ENCODE assay signal across 8 cellular contexts in the genomic region with DNA sequence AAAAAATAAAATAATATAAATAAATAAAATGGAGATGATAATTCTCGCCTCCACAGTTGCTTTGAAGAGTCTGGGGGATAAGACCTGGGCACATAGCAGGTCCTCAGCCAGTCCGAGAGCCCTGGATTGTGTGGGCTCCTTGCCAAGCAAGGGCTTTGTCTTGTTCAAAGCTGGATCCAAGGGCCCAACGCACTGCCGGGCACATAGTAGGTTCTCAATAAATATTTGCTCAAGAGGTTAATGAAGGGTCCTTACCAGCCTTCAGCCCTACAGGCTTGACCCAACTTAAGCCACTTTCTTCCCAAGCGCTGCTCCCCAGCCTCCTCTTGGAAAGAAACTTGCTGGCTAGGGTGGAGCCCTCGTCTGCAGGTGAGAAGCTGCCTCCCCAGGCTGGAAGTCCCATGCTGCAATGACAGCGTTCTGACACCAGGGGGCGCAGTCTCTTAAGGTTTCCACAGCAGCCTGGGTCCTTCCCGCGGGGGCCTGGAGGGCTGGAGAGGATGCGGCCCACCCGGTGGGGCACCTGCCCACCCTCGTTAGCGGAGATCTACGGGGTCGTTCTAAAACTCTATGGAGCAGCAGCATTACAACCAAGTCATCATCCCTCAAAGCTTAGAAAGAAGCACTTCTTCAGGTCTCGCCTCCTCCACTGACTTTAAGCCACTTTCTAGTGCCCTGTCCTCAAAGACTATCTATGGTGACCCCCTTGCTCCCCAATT.
DNase-seq lines count a peak whose midpoint lies in the region; ATAC-seq and TF ChIP-seq lines count a peak whose summit lies in the region.

No MANE protein-coding gene starts in this region.

- no peak for TF ChIP-seq POLR2A in IMR-90 (IDR thresholded peaks at IDR 0.05; ENCODE audit: low read depth, low read length)

- H3K27ac ChIP-seq in IMR-90 (ENCODE audit: insufficient read depth, low read length), result no peak overlapping the region
- no peak overlapping the region for H3K27ac ChIP-seq in thoracic aorta

- H3K4me2 ChIP-seq in IMR-90 (ENCODE audit: low read depth, low read length), result no peak overlapping the region

- 0 out of 2 replicates have a peak overlapping the region, but pooled peaks have one; percentile 56 for H2AK5ac ChIP-seq in IMR-90 (ENCODE audit: low read depth, low read length)

- TF ChIP-seq CTCF in IMR-90 (conservative IDR thresholded peaks at IDR 0.05; ENCODE audit: low read depth, low read length) (peak; percentile 84), fibroblast of the aortic adventitia (IDR thresholded peaks at IDR 0.05; ENCODE audit: insufficient read depth, low read length) (peak; percentile 97), omental fat pad (IDR thresholded peaks at IDR 0.05) (peak in 2 of 3 donors; percentile 91 to 95), thoracic aorta (IDR thresholded peaks at IDR 0.05) (peak; percentile 99)

- H2BK15ac ChIP-seq in IMR-90 (ENCODE audit: low read depth, low read length), result no peak overlapping the region; the same call in 2 of the 3 replicates

- H3K14ac ChIP-seq in IMR-90 (replicated peaks; ENCODE audit: low read depth, low read length), result no peak overlapping the region

- 8% methylated on average over 13 of the region's 17 CpGs; no CpG with 5 or more reads in 1 of the 2 experiments for WGBS in IMR-90 (ENCODE audit: extremely low coverage in 2 of 2, insufficient read length in 1 of 2), 2 experiments

- no peak overlapping the region for H4K91ac ChIP-seq in IMR-90 (ENCODE audit: insufficient read depth, low read depth, low read length)

- POLR2A ChIA-PET in IMR-90 (lab: Charles Lee; ENCODE audit: unreplicated experiment), result no interaction called here

- no peak overlapping the region for H3K23ac ChIP-seq in IMR-90 (ENCODE audit: low read depth, low read length)

- H3K4me3 ChIP-seq in IMR-90 (ENCODE audit: insufficient read depth, low read depth, low read length) (no peak overlapping the region), fibroblast of the aortic adventitia (ENCODE audit: low read depth, low read length) (no peak overlapping the region), thoracic aorta (no peak overlapping the region)

- ATAC-seq in IMR-90 (ENCODE audit: low read depth) (peak; percentile 74), omental fat pad (ENCODE audit: low FRiP score) (peak; percentile 62), thoracic aorta (ENCODE audit: insufficient number of reproducible peaks, low FRiP score, low read depth) (no peak)

- H3K56ac ChIP-seq in IMR-90 (ENCODE audit: extremely low read depth, insufficient read depth, low read length), result no peak overlapping the region

- H3K36me3 ChIP-seq in IMR-90 (ENCODE audit: control insufficient read depth, insufficient read depth, low read length), result no peaks in the 10 kb centered on the region
- H3K36me3 ChIP-seq in thoracic aorta, result no peaks in the 10 kb centered on the region

- peaks cover 7% of the 10 kb centered on the region; the same call in 1 of the 2 replicates for H3K9me3 ChIP-seq in IMR-90 (ENCODE audit: control insufficient read depth, insufficient read depth, low read length)
- no peaks in the 10 kb centered on the region for H3K9me3 ChIP-seq in thoracic aorta

- intact Hi-C loops in IMR-90 (cut with micrococcal nuclease), result loop anchor here (1.0 to 5.0 kb wide), 4 partner anchors 136 to 411 kb away; no protein-coding TSS in a partner anchor

- no peaks in the 10 kb centered on the region; the same call in 1 of the 2 replicates for H4K20me1 ChIP-seq in IMR-90 (ENCODE audit: insufficient read depth, low read length)

- H3K4me1 ChIP-seq in IMR-90 (ENCODE audit: control insufficient read depth, insufficient read depth, low read length) (peaks cover 4% of the 10 kb centered on the region; the same call in 1 of the 2 replicates), thoracic aorta (ENCODE audit: control insufficient read depth in 1 of 2, low read depth in 2 of 2) (peaks cover 0 to 7% of the 10 kb centered on the region in 2 donors)

- peak overlapping the region; percentile 67 for H2AFZ ChIP-seq in IMR-90 (replicated peaks; ENCODE audit: low read length, poor library complexity)

- H3K4ac ChIP-seq in IMR-90 (ENCODE audit: low read depth, low read length), result no peak overlapping the region

- DNase-seq in DMS79 (lab: John Stamatoyannopoulos, UW), result peak; percentile 12
- DNase-seq in IMR-90, result peak; percentile 65
- DNase-seq in RKO (ENCODE audit: low spot score), result peak; percentile 66
- DNase-seq in activated T-helper 1 cell treated with Interleukin-2 at 50 U/mL for 16 hours (ENCODE audit: low read depth), result peak; percentile 63
- peak; percentile 72 for DNase-seq in fibroblast of the aortic adventitia (ENCODE audit: low read depth)
- peak; percentile 61 for DNase-seq in omental fat pad (ENCODE audit: low spot score)
- peak; percentile 41 for DNase-seq in thoracic aorta (ENCODE audit: low spot score)
- no peak for DNase-seq in amniotic stem cell (lab: John Stamatoyannopoulos, UW)

- H3K18ac ChIP-seq in IMR-90 (ENCODE audit: low read depth, low read length), result no peak overlapping the region

- no peak overlapping the region for H3K9ac ChIP-seq in IMR-90 (ENCODE audit: low read depth, low read length)

- H3K27me3 ChIP-seq in IMR-90 (ENCODE audit: control insufficient read depth, insufficient read depth, low read length) (peaks cover 7% of the 10 kb centered on the region), thoracic aorta (replicated peaks; ENCODE audit: insufficient read depth) (no peaks in the 10 kb centered on the region)

- BruUV-seq in IMR-90 (replicated peaks; lab: Mats Ljungman, UMichigan), result no TSS peak

- H4K5ac ChIP-seq in IMR-90 (ENCODE audit: low read depth, low read length), result no peak overlapping the region

- no peaks in the 10 kb centered on the region for H3K9me1 ChIP-seq in IMR-90 (ENCODE audit: insufficient read depth, low read length)

- peak; percentile 92 for TF ChIP-seq RAD21 in IMR-90 (IDR thresholded peaks at IDR 0.05; ENCODE audit: low read length)

- dilution Hi-C loops in IMR-90 (cut with HindIII; ENCODE audit: low sequenced_read_pairs, unreplicated experiment), result no loop called here

- peak overlapping the region; percentile 2 for H2AK9ac ChIP-seq in IMR-90 (replicated peaks; ENCODE audit: low read depth, low read length, poor library complexity)

- 0 out of 2 replicates have a peak overlapping the region, but pooled peaks have one; percentile 67 for H2BK20ac ChIP-seq in IMR-90 (ENCODE audit: low read depth, low read length)

- no peak overlapping the region for H2BK5ac ChIP-seq in IMR-90 (ENCODE audit: low read depth, low read length, poor library complexity, severe bottlenecking)

- no peak overlapping the region for H4K8ac ChIP-seq in IMR-90 (ENCODE audit: low read depth in 2 of 2, low read length in 2 of 2)

- CTCF ChIA-PET in IMR-90 (lab: Yijun Ruan, JAX), result interaction anchor here (0.6 to 1.4 kb wide), 7 partner anchors 21 to 284 kb away, joined by 3 to 7 read pairs (median 3); no protein-coding TSS in a partner anchor

- in situ Hi-C loops in IMR-90 (cut with MboI; ENCODE audit: low sequenced_read_pairs), result loop anchor here (5.0 kb wide), 1 partner anchor 196 kb away; no protein-coding TSS in a partner anchor

- peak overlapping the region; percentile 35; the same call in 1 of the 2 replicates for H2BK120ac ChIP-seq in IMR-90 (ENCODE audit: low read depth, low read length)

- H3K79me1 ChIP-seq in IMR-90 (ENCODE audit: low read depth in 1 of 2, low read length in 2 of 2), result no peaks in the 10 kb centered on the region

TF ChIP-seq in IMR-90, 13 proteins besides CTCF, POLR2A, EP300 and RAD21:
- TF ChIP-seq CEBPB (IDR thresholded peaks at IDR 0.05; ENCODE audit: low read depth, low read length), result no peak
- peak; percentile 89 for TF ChIP-seq SMC3 (IDR thresholded peaks at IDR 0.05; ENCODE audit: low read depth, low read length)
- no peak for TF ChIP-seq MXI1 (IDR thresholded peaks at IDR 0.05; ENCODE audit: borderline replicate concordance, low read depth, low read length)
- peak; percentile 57; the same call in 1 of the 2 replicates for TF ChIP-seq MAZ (IDR thresholded peaks at IDR 0.05; ENCODE audit: borderline replicate concordance, low read depth, low read length)
- TF ChIP-seq NFE2L2 (IDR thresholded peaks at IDR 0.05; ENCODE audit: low read depth, low read length), result no peak
- TF ChIP-seq CHD1 (IDR thresholded peaks at IDR 0.05; ENCODE audit: low read depth, low read length), result no peak
- no peak for TF ChIP-seq RFX5 (IDR thresholded peaks at IDR 0.05; ENCODE audit: low read depth, low read length)
